ENCODE assay signal across 1 cellular context in genomic region chr7:156892086-156892800, GRCh38.
TF ChIP-seq lines count a peak whose summit lies in the region.

No MANE protein-coding gene starts in this region.

TF ChIP-seq in H1, 55 proteins besides CTCF, POLR2A, EP300 and RAD21:
- TF ChIP-seq ZNF274 (IDR thresholded peaks at IDR 0.05; ENCODE audit: borderline replicate concordance, extremely low read depth, low read length) (no peak), ATF2 (IDR thresholded peaks at IDR 0.05; ENCODE audit: low read length) (no peak), EZH2 (IDR thresholded peaks at IDR 0.05; ENCODE audit: low read depth, low read length, severe bottlenecking) (no peak), SUZ12 (IDR thresholded peaks at IDR 0.05; ENCODE audit: low read length) (no peak), CHD2 (IDR thresholded peaks at IDR 0.05; ENCODE audit: low read length) (no peak), CHD1 (IDR thresholded peaks at IDR 0.05; ENCODE audit: low read depth, low read length) (no peak), KDM4A (IDR thresholded peaks at IDR 0.05; ENCODE audit: low read depth, low read length, severe bottlenecking) (peak; percentile 74), SP4 (IDR thresholded peaks at IDR 0.05; ENCODE audit: low read length) (no peak), SP2 (IDR thresholded peaks at IDR 0.05; ENCODE audit: low read length) (no peak), POU5F1 (IDR thresholded peaks at IDR 0.05; ENCODE audit: low read depth, low read length) (no peak), NRF1 (IDR thresholded peaks at IDR 0.05; ENCODE audit: low read depth, low read length) (peak; percentile 5; the same call in 1 of the 2 replicates), SRF (IDR thresholded peaks at IDR 0.05; ENCODE audit: low read depth, low read length) (no peak), JUN (IDR thresholded peaks at IDR 0.05; ENCODE audit: low read depth, low read length) (no peak), CEBPB (IDR thresholded peaks at IDR 0.05; ENCODE audit: low read depth, low read length) (no peak), KDM5A (IDR thresholded peaks at IDR 0.05; ENCODE audit: low read length) (no peak), PHF8 (conservative IDR thresholded peaks at IDR 0.05; ENCODE audit: low read depth, low read length) (peak; percentile 16; the same call in 1 of the 2 replicates), NANOG (IDR thresholded peaks at IDR 0.05; ENCODE audit: insufficient read depth, low read depth, low read length, poor library complexity, severe bottlenecking) (no peak), SIN3A (conservative IDR thresholded peaks at IDR 0.05 in 1 of 2, IDR thresholded peaks at IDR 0.05 in 1 of 2; ENCODE audit: low read depth in 1 of 2, low read length in 2 of 2) (peak in 1 of 2 experiments; percentile 62; a peak in 1 of 4 replicates), RFX5 (IDR thresholded peaks at IDR 0.05; ENCODE audit: borderline replicate concordance, low read depth, low read length) (no peak), ATF3 (IDR thresholded peaks at IDR 0.05; ENCODE audit: insufficient read depth, low read depth, low read length) (no peak), BCL11A (IDR thresholded peaks at IDR 0.05; ENCODE audit: low read depth in 2 of 2, low read length in 2 of 2) (no peak), JUND (IDR thresholded peaks at IDR 0.05; ENCODE audit: low read length) (no peak), RXRA (IDR thresholded peaks at IDR 0.05; ENCODE audit: insufficient read depth, low read depth, low read length) (no peak), ASH2L (IDR thresholded peaks at IDR 0.05; ENCODE audit: low read length) (peak; percentile 73), CHD7 (IDR thresholded peaks at IDR 0.05; ENCODE audit: insufficient replicate concordance, low read length) (no peak), EGR1 (IDR thresholded peaks at IDR 0.05; ENCODE audit: borderline replicate concordance, low read depth, low read length) (no peak; the same call in 1 of the 2 replicates), POLR2AphosphoS5 (IDR thresholded peaks at IDR 0.05; ENCODE audit: low read depth, low read length) (0 out of 2 replicates have a peak, but pooled peaks have one; percentile 13), TCF12 (IDR thresholded peaks at IDR 0.05; ENCODE audit: low read depth, low read length) (no peak), TEAD4 (IDR thresholded peaks at IDR 0.05; ENCODE audit: low read depth, low read length) (no peak), BRCA1 (IDR thresholded peaks at IDR 0.05; ENCODE audit: low read depth, low read length) (no peak), E2F6 (IDR thresholded peaks at IDR 0.05) (no peak), SAP30 (IDR thresholded peaks at IDR 0.05; ENCODE audit: insufficient read depth, insufficient replicate concordance, low read length) (no peak), TAF7 (optimal IDR thresholded peaks at IDR 0.05; ENCODE audit: borderline replicate concordance, low read depth, low read length) (no peak), BACH1 (IDR thresholded peaks at IDR 0.05; ENCODE audit: low read length) (no peak), MAFK (IDR thresholded peaks at IDR 0.05; ENCODE audit: low read depth, low read length) (no peak), HDAC6 (IDR thresholded peaks at IDR 0.05; ENCODE audit: low read depth, low read length) (no peak), CTBP2 (IDR thresholded peaks at IDR 0.05; ENCODE audit: borderline replicate concordance, insufficient read depth, insufficient read length, low read length) (no peak), CREB1 (IDR thresholded peaks at IDR 0.05) (no peak), YY1 (IDR thresholded peaks at IDR 0.05; ENCODE audit: low read depth, low read length) (no peak), SP1 (IDR thresholded peaks at IDR 0.05; ENCODE audit: low read depth, low read length) (no peak), SIX5 (IDR thresholded peaks at IDR 0.05; ENCODE audit: low read depth, low read length) (no peak), SIRT6 (IDR thresholded peaks at IDR 0.05; ENCODE audit: low read length) (no peak), HDAC2 (IDR thresholded peaks at IDR 0.05; ENCODE audit: borderline replicate concordance in 1 of 2, low read depth in 2 of 2, low read length in 2 of 2) (0 out of 4 replicates have a peak, but pooled peaks of 1 of the 2 experiments have one; percentile 30), CBX8 (IDR thresholded peaks at IDR 0.05; ENCODE audit: borderline replicate concordance, low read depth, low read length) (no peak), TAF1 (IDR thresholded peaks at IDR 0.05; ENCODE audit: low read depth, low read length) (0 out of 2 replicates have a peak, but pooled peaks have one; percentile 33), GABPA (IDR thresholded peaks at IDR 0.05; ENCODE audit: borderline replicate concordance, insufficient read depth, low read length) (no peak), GTF2F1 (IDR thresholded peaks at IDR 0.05; ENCODE audit: borderline replicate concordance, low read depth, low read length) (no peak), KDM1A (IDR thresholded peaks at IDR 0.05; ENCODE audit: borderline replicate concordance, low read length) (no peak), CBX5 (IDR thresholded peaks at IDR 0.05; ENCODE audit: low read depth, low read length) (no peak), FOSL1 (IDR thresholded peaks at IDR 0.05; ENCODE audit: insufficient read depth, low read depth, low read length) (no peak), MAX (IDR thresholded peaks at IDR 0.05) (peak; percentile 49; the same call in 1 of the 2 replicates), USF2 (IDR thresholded peaks at IDR 0.05; ENCODE audit: low read length) (no peak), RBBP5 (IDR thresholded peaks at IDR 0.05; ENCODE audit: borderline replicate concordance, low read depth, low read length) (peak; percentile 66; the same call in 1 of the 2 replicates), TBP (IDR thresholded peaks at IDR 0.05; ENCODE audit: low read depth, low read length) (no peak; the same call in 1 of the 2 replicates), RNF2 (IDR thresholded peaks at IDR 0.05; ENCODE audit: borderline replicate concordance, low read depth, low read length, missing control alignments, poor library complexity, severe bottlenecking) (no peak)
